In the genomic region with DNA sequence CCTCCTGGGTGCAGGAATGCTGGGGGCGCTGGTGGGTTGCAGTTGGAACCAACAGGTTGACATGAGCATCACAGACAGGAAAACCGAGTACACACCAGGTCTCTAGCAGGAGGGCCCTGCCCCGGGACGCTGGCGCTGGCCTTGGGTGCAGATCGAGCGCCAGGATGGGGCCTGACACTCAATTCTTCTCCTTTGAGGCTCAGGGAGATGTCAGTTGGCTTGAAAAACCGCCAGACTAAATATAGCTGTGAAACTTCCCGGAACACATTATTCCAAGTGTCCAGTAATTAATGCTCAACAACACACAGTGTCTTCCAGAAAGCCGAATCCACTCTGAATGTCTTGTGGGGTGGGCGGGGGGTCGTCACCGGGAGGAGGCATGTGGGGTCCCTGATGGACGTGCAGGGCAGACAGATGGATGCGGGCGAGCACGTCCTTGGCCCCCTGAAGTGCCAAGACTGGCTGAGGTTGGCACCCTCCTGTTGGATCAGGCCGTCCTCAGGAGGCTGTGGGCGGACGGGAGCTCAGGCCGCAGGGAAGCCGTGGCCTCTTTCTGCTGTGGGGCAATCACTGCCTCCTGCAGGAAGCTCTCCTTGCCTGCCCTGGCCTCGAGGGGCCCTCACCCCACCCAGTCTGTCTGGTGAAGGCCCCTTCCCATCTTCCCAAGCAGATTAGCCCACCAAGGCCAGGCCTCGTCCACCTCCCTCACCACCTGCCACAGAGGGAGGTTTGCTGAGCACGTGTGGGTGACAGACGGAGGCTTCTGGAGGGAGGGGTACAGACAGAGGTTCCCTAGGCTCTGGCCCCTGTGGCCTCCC, we compare ENCODE assay signal across 1 cellular context.
TF ChIP-seq lines count a peak whose summit lies in the region.

No MANE protein-coding gene starts in this region.

TF ChIP-seq in GM23338, 12 proteins besides CTCF, POLR2A, EP300 and RAD21:
- TF ChIP-seq STAT1 (IDR thresholded peaks at IDR 0.05; ENCODE audit: unreplicated experiment) (no peak), ZNF114 (CRISPR knock-in tag; IDR thresholded peaks at IDR 0.05) (no peak), POLR2AphosphoS5 (IDR thresholded peaks at IDR 0.05; ENCODE audit: low read depth) (no peak)
- TF ChIP-seq, protein P1, sequence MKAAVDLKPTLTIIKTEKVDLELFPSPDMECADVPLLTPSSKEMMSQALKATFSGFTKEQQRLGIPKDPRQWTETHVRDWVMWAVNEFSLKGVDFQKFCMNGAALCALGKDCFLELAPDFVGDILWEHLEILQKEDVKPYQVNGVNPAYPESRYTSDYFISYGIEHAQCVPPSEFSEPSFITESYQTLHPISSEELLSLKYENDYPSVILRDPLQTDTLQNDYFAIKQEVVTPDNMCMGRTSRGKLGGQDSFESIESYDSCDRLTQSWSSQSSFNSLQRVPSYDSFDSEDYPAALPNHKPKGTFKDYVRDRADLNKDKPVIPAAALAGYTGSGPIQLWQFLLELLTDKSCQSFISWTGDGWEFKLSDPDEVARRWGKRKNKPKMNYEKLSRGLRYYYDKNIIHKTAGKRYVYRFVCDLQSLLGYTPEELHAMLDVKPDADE (IDR thresholded peaks at IDR 0.05), result no peak
- TF ChIP-seq, protein P2, sequence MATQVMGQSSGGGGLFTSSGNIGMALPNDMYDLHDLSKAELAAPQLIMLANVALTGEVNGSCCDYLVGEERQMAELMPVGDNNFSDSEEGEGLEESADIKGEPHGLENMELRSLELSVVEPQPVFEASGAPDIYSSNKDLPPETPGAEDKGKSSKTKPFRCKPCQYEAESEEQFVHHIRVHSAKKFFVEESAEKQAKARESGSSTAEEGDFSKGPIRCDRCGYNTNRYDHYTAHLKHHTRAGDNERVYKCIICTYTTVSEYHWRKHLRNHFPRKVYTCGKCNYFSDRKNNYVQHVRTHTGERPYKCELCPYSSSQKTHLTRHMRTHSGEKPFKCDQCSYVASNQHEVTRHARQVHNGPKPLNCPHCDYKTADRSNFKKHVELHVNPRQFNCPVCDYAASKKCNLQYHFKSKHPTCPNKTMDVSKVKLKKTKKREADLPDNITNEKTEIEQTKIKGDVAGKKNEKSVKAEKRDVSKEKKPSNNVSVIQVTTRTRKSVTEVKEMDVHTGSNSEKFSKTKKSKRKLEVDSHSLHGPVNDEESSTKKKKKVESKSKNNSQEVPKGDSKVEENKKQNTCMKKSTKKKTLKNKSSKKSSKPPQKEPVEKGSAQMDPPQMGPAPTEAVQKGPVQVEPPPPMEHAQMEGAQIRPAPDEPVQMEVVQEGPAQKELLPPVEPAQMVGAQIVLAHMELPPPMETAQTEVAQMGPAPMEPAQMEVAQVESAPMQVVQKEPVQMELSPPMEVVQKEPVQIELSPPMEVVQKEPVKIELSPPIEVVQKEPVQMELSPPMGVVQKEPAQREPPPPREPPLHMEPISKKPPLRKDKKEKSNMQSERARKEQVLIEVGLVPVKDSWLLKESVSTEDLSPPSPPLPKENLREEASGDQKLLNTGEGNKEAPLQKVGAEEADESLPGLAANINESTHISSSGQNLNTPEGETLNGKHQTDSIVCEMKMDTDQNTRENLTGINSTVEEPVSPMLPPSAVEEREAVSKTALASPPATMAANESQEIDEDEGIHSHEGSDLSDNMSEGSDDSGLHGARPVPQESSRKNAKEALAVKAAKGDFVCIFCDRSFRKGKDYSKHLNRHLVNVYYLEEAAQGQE (IDR thresholded peaks at IDR 0.05; ENCODE audit: unreplicated experiment), result no peak
